In genomic region chr2:66813976-66814375, GRCh38 we compare ENCODE assay signal across 20 cellular contexts.
DNase-seq lines count a peak whose midpoint lies in the region; ATAC-seq, FAIRE-seq and TF ChIP-seq lines count a peak whose summit lies in the region.
"Had no signal": no experiment of that assay in that cellular context is flagged by ENCODE, and none has a peak within 500 bp of the region (broad histone marks: within the 10 kb centered on the region; RNA-seq: fewer than 3 reads in every experiment).

No MANE protein-coding gene starts in this region.

- H3K9me3 ChIP-seq in GM23248 (ENCODE audit: low read depth), result no peaks in the 10 kb centered on the region
- H3K9me3 ChIP-seq in astrocyte (ENCODE audit: insufficient read depth, low read depth, low read length), result no peaks in the 10 kb centered on the region
- H3K9me3 ChIP-seq in mesenchymal stem cell (ENCODE audit: control insufficient read depth, low read length), result peaks cover 8% of the 10 kb centered on the region
- H3K9me3 ChIP-seq in smooth muscle cell (replicated peaks; ENCODE audit: low read depth), result no peaks in the 10 kb centered on the region
- peaks cover 0 to 9% of the 10 kb centered on the region in 2 donors for H3K9me3 ChIP-seq in right atrium auricular region

- no peak overlapping the region for H3K14ac ChIP-seq in mesenchymal stem cell (ENCODE audit: low read length in 2 of 2)

- H3K4ac ChIP-seq in mesenchymal stem cell (ENCODE audit: low read depth in 1 of 2, low read length in 2 of 2), result no peak overlapping the region

- no peak overlapping the region for H2BK15ac ChIP-seq in mesenchymal stem cell (ENCODE audit: low read depth, poor library complexity, severe bottlenecking)

- H4K8ac ChIP-seq in mesenchymal stem cell (ENCODE audit: low read length), result peak overlapping the region; percentile 42

- H3K4me3 Mint-ChIP-seq in astrocyte (ENCODE audit: unreplicated experiment), result no peak overlapping the region
- H3K4me3 Mint-ChIP-seq in GM23338, result no peak overlapping the region
- H3K4me3 Mint-ChIP-seq: CD4-positive, CD25-positive, alpha-beta regulatory T cell had no signal

- no peak overlapping the region for H2AK5ac ChIP-seq in mesenchymal stem cell (ENCODE audit: low read length, severe bottlenecking)

- no peaks in the 10 kb centered on the region for H3K27me3 Mint-ChIP-seq in astrocyte (ENCODE audit: low read depth, unreplicated experiment)
- no peaks in the 10 kb centered on the region for H3K27me3 Mint-ChIP-seq in GM23338 (ENCODE audit: insufficient read depth, low read depth, poor library complexity)
- H3K27me3 Mint-ChIP-seq: CD4-positive, CD25-positive, alpha-beta regulatory T cell had no signal

- H2BK12ac ChIP-seq in mesenchymal stem cell (ENCODE audit: low read length in 2 of 2), result no peak overlapping the region

- no peak for FAIRE-seq in astrocyte (lab: Jason Lieb, UNC)
- FAIRE-seq: GM12892, GM19239 had no signal

- H4K91ac ChIP-seq in mesenchymal stem cell (ENCODE audit: low read length), result no peak overlapping the region

- no peak overlapping the region for H3K4me3 ChIP-seq in GM23248
- H3K4me3 ChIP-seq in astrocyte (ENCODE audit: insufficient read depth, low read depth, low read length), result no peak overlapping the region
- H3K4me3 ChIP-seq in mesenchymal stem cell (ENCODE audit: insufficient read depth in 1 of 2, low read depth in 1 of 2, low read length in 2 of 2), result no peak overlapping the region
- peak overlapping the region; percentile 5 for H3K4me3 ChIP-seq in smooth muscle cell
- H3K4me3 ChIP-seq in right atrium auricular region, result no peak overlapping the region
- H3K4me3 ChIP-seq in GM23338, result no peak overlapping the region

- H3K27ac Mint-ChIP-seq in astrocyte (ENCODE audit: unreplicated experiment), result no peak overlapping the region
- no peak overlapping the region for H3K27ac Mint-ChIP-seq in GM23338
- H3K27ac Mint-ChIP-seq: CD4-positive, CD25-positive, alpha-beta regulatory T cell had no signal

- H3K9ac ChIP-seq in GM23248 (no peak overlapping the region), astrocyte (ENCODE audit: low read length) (no peak overlapping the region), mesenchymal stem cell (ENCODE audit: low read length) (no peak overlapping the region), smooth muscle cell (ENCODE audit: low read depth) (no peak overlapping the region)
- H3K9ac ChIP-seq: KMS-11 had no signal

- no peaks in the 10 kb centered on the region for H3K9me2 ChIP-seq in GM23248 (ENCODE audit: insufficient read depth)
- no peaks in the 10 kb centered on the region for H3K9me2 ChIP-seq in GM23338 (ENCODE audit: insufficient read depth)

- TF ChIP-seq CTCF in astrocyte (IDR thresholded peaks at IDR 0.05; ENCODE audit: insufficient read depth, low read depth, low read length) (no peak), smooth muscle cell (IDR thresholded peaks at IDR 0.05; ENCODE audit: borderline replicate concordance, insufficient read depth, poor library complexity, severe bottlenecking) (no peak), right atrium auricular region (IDR thresholded peaks at IDR 0.05) (no peak), GM23338 (conservative IDR thresholded peaks at IDR 0.05; ENCODE audit: low read depth in 2 of 2) (no peak)

- H3K23ac ChIP-seq in mesenchymal stem cell (ENCODE audit: low read length in 2 of 2), result no peak overlapping the region

- H2AFZ ChIP-seq in GM23248 (0 out of 2 replicates have a peak overlapping the region, but pooled peaks have one; percentile 1), astrocyte (ENCODE audit: low read depth, low read length) (peak overlapping the region; percentile 13), mesenchymal stem cell (ENCODE audit: low read depth, low read length) (no peak overlapping the region), smooth muscle cell (ENCODE audit: low read depth) (peak overlapping the region; percentile 37), GM23338 (no peak overlapping the region)

- WGBS in GM23248 (ENCODE audit: low coverage in 1 of 2, low lambda C conversion rate in 2 of 2, missing lambda C conversion rate in 2 of 2), 2 experiments, result 60 to 65% methylated on average over 2 of the region's 2 CpGs
- WGBS in mesenchymal stem cell, result 70% methylated on average over 2 of the region's 2 CpGs
- WGBS in smooth muscle cell (ENCODE audit: low lambda C conversion rate), result 11% methylated on average over 2 of the region's 2 CpGs

- DNase-seq in GM23248 (peak; percentile 46), astrocyte (ENCODE audit: low read depth) (peak; percentile 21), mesenchymal stem cell (peak; percentile 23), smooth muscle cell (lab: John Stamatoyannopoulos, UW; ENCODE audit: unreplicated experiment) (no peak), right atrium auricular region (ENCODE audit: low spot score) (no peak), GM23338 (ENCODE audit: low spot score) (no peak), amygdala (lab: John Stamatoyannopoulos, UW) (no peak)
- DNase-seq: AML-193; Calu3; CD4-positive, CD25-positive, alpha-beta regulatory T cell; GDM1; NCI-H187 treated with DMSO at 0.1 percent for 48 hours; NCI-H2171; NCI-H82 had no signal

- H3K27me3 ChIP-seq in GM23248 (replicated peaks; ENCODE audit: insufficient read depth), result no peaks in the 10 kb centered on the region
- H3K27me3 ChIP-seq in astrocyte (ENCODE audit: insufficient read depth, low read length), result no peaks in the 10 kb centered on the region
- H3K27me3 ChIP-seq in mesenchymal stem cell (ENCODE audit: control insufficient read depth in 1 of 2, insufficient read depth in 1 of 2, low read length in 2 of 2), result no peaks in the 10 kb centered on the region
- H3K27me3 ChIP-seq in smooth muscle cell (ENCODE audit: low read depth), result no peaks in the 10 kb centered on the region
- H3K27me3 ChIP-seq in right atrium auricular region, result no peaks in the 10 kb centered on the region
- H3K27me3 ChIP-seq in GM23338 (ENCODE audit: insufficient read depth), result no peaks in the 10 kb centered on the region

- in situ Hi-C loops in GM23248 (cut with MboI), result no loop called here

- H3K27ac ChIP-seq in GM23248, result peak overlapping the region; percentile 23; the same call in 1 of the 2 replicates
- no peak overlapping the region for H3K27ac ChIP-seq in astrocyte (ENCODE audit: low read depth, low read length)
- H3K27ac ChIP-seq in mesenchymal stem cell (ENCODE audit: low read length, poor library complexity, severe bottlenecking), result no peak overlapping the region
- H3K27ac ChIP-seq in smooth muscle cell (ENCODE audit: low read depth), result peak overlapping the region; percentile 70
- no peak overlapping the region for H3K27ac ChIP-seq in right atrium auricular region
- no peak overlapping the region for H3K27ac ChIP-seq in GM23338 (ENCODE audit: low read depth)
- H3K27ac ChIP-seq: HL-60, KMS-11 had no signal

- peak overlapping the region; percentile 20 for H3K4me2 ChIP-seq in GM23248 (ENCODE audit: unreplicated experiment)
- H3K4me2 ChIP-seq in astrocyte (ENCODE audit: low read length), result no peak overlapping the region
- no peak overlapping the region for H3K4me2 ChIP-seq in mesenchymal stem cell (ENCODE audit: low read length, poor library complexity, severe bottlenecking)
- peak overlapping the region; percentile 67 for H3K4me2 ChIP-seq in smooth muscle cell
- no peak overlapping the region for H3K4me2 ChIP-seq in GM23338
- H3K4me2 ChIP-seq: KMS-11 had no signal

- H3K36me3 ChIP-seq in GM23248 (ENCODE audit: low read depth) (no peaks in the 10 kb centered on the region), astrocyte (ENCODE audit: insufficient read depth, low read length) (no peaks in the 10 kb centered on the region), mesenchymal stem cell (ENCODE audit: control insufficient read depth in 1 of 2, insufficient read depth in 2 of 2, low read depth in 1 of 2, low read length in 2 of 2) (no peaks in the 10 kb centered on the region), smooth muscle cell (ENCODE audit: low read depth) (no peaks in the 10 kb centered on the region), right atrium auricular region (no peaks in the 10 kb centered on the region), GM23338 (ENCODE audit: insufficient read depth) (0 out of 2 replicates have a peak, but pooled peaks cover 5% of the 10 kb centered on the region)

- no peak overlapping the region for H2BK5ac ChIP-seq in mesenchymal stem cell (ENCODE audit: low read depth, low read length, poor library complexity, severe bottlenecking)

- H3K79me2 ChIP-seq in GM23248 (ENCODE audit: insufficient read depth), result no peaks in the 10 kb centered on the region
- no peaks in the 10 kb centered on the region for H3K79me2 ChIP-seq in astrocyte (ENCODE audit: insufficient read depth, low read length)
- H3K79me2 ChIP-seq in smooth muscle cell (ENCODE audit: low read depth), result no peaks in the 10 kb centered on the region
- H3K79me2 ChIP-seq in GM23338 (replicated peaks; ENCODE audit: insufficient read depth), result no peaks in the 10 kb centered on the region

- H3K4me1 Mint-ChIP-seq in astrocyte (ENCODE audit: low read depth, unreplicated experiment) (peaks cover 5% of the 10 kb centered on the region), GM23338 (no peaks in the 10 kb centered on the region)
- H3K4me1 Mint-ChIP-seq: CD4-positive, CD25-positive, alpha-beta regulatory T cell had no signal

- H3F3A ChIP-seq in GM23248 (ENCODE audit: insufficient read depth), result peaks cover 7% of the 10 kb centered on the region; the same call in 1 of the 2 replicates
- peaks cover 5% of the 10 kb centered on the region for H3F3A ChIP-seq in smooth muscle cell (ENCODE audit: low read depth)
- no peaks in the 10 kb centered on the region for H3F3A ChIP-seq in GM23338 (replicated peaks; ENCODE audit: low read depth)

- H2BK120ac ChIP-seq in mesenchymal stem cell (ENCODE audit: low read depth, low read length), result no peak overlapping the region

- H3K36me3 Mint-ChIP-seq in astrocyte (ENCODE audit: low read depth, unreplicated experiment) (no peaks in the 10 kb centered on the region), GM23338 (ENCODE audit: low read depth) (no peaks in the 10 kb centered on the region)
- H3K36me3 Mint-ChIP-seq: CD4-positive, CD25-positive, alpha-beta regulatory T cell had no signal

- H4K20me1 ChIP-seq in GM23248 (ENCODE audit: insufficient read depth) (no peaks in the 10 kb centered on the region), astrocyte (ENCODE audit: insufficient read depth, low read length) (no peaks in the 10 kb centered on the region), smooth muscle cell (ENCODE audit: low read depth) (no peaks in the 10 kb centered on the region), GM23338 (replicated peaks; ENCODE audit: insufficient read depth) (no peaks in the 10 kb centered on the region)

- no peaks in the 10 kb centered on the region for H3K79me1 ChIP-seq in mesenchymal stem cell (replicated peaks; ENCODE audit: low read length, poor library complexity, severe bottlenecking)

- no peak for ATAC-seq in GM18861 (IDR thresholded peaks at IDR 0.05; ENCODE audit: unreplicated experiment)
- no peak for ATAC-seq in GM23338
- ATAC-seq: Right ventricle myocardium inferior had no signal

- H3K4me1 ChIP-seq in GM23248 (ENCODE audit: insufficient read depth) (peaks cover 7% of the 10 kb centered on the region), astrocyte (ENCODE audit: insufficient read depth, low read length) (no peaks in the 10 kb centered on the region), mesenchymal stem cell (ENCODE audit: control insufficient read depth, insufficient read depth, low read depth, low read length) (no peaks in the 10 kb centered on the region), smooth muscle cell (ENCODE audit: low read depth) (no peaks in the 10 kb centered on the region), right atrium auricular region (no peaks in the 10 kb centered on the region), GM23338 (ENCODE audit: insufficient read depth) (no peaks in the 10 kb centered on the region)

- no peaks in the 10 kb centered on the region for H3K9me3 Mint-ChIP-seq in astrocyte (ENCODE audit: unreplicated experiment)
- H3K9me3 Mint-ChIP-seq in GM23338, result peaks cover 6% of the 10 kb centered on the region

- H3K18ac ChIP-seq in mesenchymal stem cell (ENCODE audit: low read depth in 1 of 2, low read length in 2 of 2), result no peak overlapping the region

Comparison
In these comparisons a context has a peak if more than half of its experiments do, and no peak if none do; other contexts are left out.
1. DNase-seq: peak in GM23248 (single experiment), astrocyte (single experiment) and mesenchymal stem cell (single experiment); none in smooth muscle cell (single experiment), right atrium auricular region (single experiment), GM23338 (single experiment) and amygdala (0 of 56).
2. H2AFZ ChIP-seq: peak in GM23248 (single experiment), astrocyte (single experiment) and smooth muscle cell (single experiment); none in mesenchymal stem cell (single experiment) and GM23338 (single experiment).
3. H3K27ac ChIP-seq: peak in GM23248 (single experiment) and smooth muscle cell (single experiment); none in astrocyte (single experiment), mesenchymal stem cell (single experiment), right atrium auricular region (0 of 2) and GM23338 (single experiment).
4. H3K4me2 ChIP-seq: peak in GM23248 (single experiment) and smooth muscle cell (single experiment); none in astrocyte (single experiment), mesenchymal stem cell (single experiment) and GM23338 (single experiment).